In genomic region chr4:176149680-176150079, GRCh38 we compare ENCODE assay signal across 21 cellular contexts. TPM values are rescaled to one million over a fixed set of nuclear protein-coding genes. Genes with fewer than 3 reads are reported as not detected.
DNase-seq lines count a peak whose midpoint lies in the region; ATAC-seq and TF ChIP-seq lines count a peak whose summit lies in the region.
"Had no signal": no experiment of that assay in that cellular context is flagged by ENCODE, and none has a peak within 500 bp of the region (broad histone marks: within the 10 kb centered on the region; RNA-seq: fewer than 3 reads in every experiment).

No MANE protein-coding gene starts in this region.

- DNase-seq in DMS53 (lab: John Stamatoyannopoulos, UW) (peak; percentile 1), DMS53 treated with DMSO at 0.1 percent for 48 hours (lab: John Stamatoyannopoulos, UW; ENCODE audit: unreplicated experiment) (no peak), HFFc6 (peak; percentile 6), fibroblast of lung (ENCODE audit: low read depth in 2 of 2) (peak; percentile 12 to 53), SW 1271 (lab: John Stamatoyannopoulos, UW) (no peak), left colon (no peak), stomach (no peak)
- DNase-seq: CD4-positive, alpha-beta T cell; NCI-H1417 treated with DMSO at 0.1 percent for 48 hours; NCI-H187 treated with DMSO at 0.1 percent for 48 hours; NCI-H226; PC-9; SIG-M5 had no signal

- H3K4me3 ChIP-seq in fibroblast of lung (replicated peaks in 1 of 4; ENCODE audit: control extremely low read depth in 1 of 4, insufficient read depth in 1 of 4, low read depth in 3 of 4, low read length in 4 of 4) (no peak overlapping the region), stomach (no peak overlapping the region)
- H3K4me3 ChIP-seq: HAP-1, K562, PC-9 had no signal

- H3K36me3 Mint-ChIP-seq in HFFc6 (ENCODE audit: low read depth) = no peaks in the 10 kb centered on the region

- no peaks in the 10 kb centered on the region for H3K36me3 ChIP-seq in fibroblast of lung (ENCODE audit: control insufficient read depth, insufficient read depth, low read length)
- H3K36me3 ChIP-seq in stomach = no peaks in the 10 kb centered on the region
- H3K36me3 ChIP-seq: HAP-1 had no signal

- no peak for TF ChIP-seq EP300 in stomach (IDR thresholded peaks at IDR 0.05)

- TF ChIP-seq CTCF in HFFc6 (IDR thresholded peaks at IDR 0.05) (no peak), fibroblast of lung (conservative IDR thresholded peaks at IDR 0.05 in 1 of 2, IDR thresholded peaks at IDR 0.05 in 1 of 2; ENCODE audit: low read depth in 1 of 2, low read length in 2 of 2) (no peak), stomach (IDR thresholded peaks at IDR 0.05) (no peak)

- no peak overlapping the region for H2AFZ ChIP-seq in fibroblast of lung (ENCODE audit: low read length)
- H2AFZ ChIP-seq: PC-9 had no signal

- H3K27ac ChIP-seq in fibroblast of lung (ENCODE audit: insufficient read depth, low read length) = no peak overlapping the region
- H3K27ac ChIP-seq in stomach = no peak overlapping the region
- H3K27ac ChIP-seq: 22Rv1, PC-9, RWPE1 had no signal

- H3K9ac ChIP-seq in fibroblast of lung (ENCODE audit: insufficient read depth, low read length) = no peak overlapping the region

- ATAC-seq in HG03354 (IDR thresholded peaks at IDR 0.05; ENCODE audit: poor library complexity, severe bottlenecking, unreplicated experiment) = no peak
- no peak for ATAC-seq in left colon
- ATAC-seq: K562 had no signal

- no peaks in the 10 kb centered on the region for H3K27me3 ChIP-seq in fibroblast of lung (ENCODE audit: control insufficient read depth, insufficient read depth, low read length)
- no peaks in the 10 kb centered on the region for H3K27me3 ChIP-seq in stomach

- H3K9me3 ChIP-seq in fibroblast of lung (ENCODE audit: control insufficient read depth, insufficient read depth, low read depth, low read length) = no peaks in the 10 kb centered on the region
- no peaks in the 10 kb centered on the region for H3K9me3 ChIP-seq in stomach
- H3K9me3 ChIP-seq: Caco-2, HAP-1 had no signal

- no peaks in the 10 kb centered on the region for H4K20me1 ChIP-seq in fibroblast of lung (ENCODE audit: control insufficient read depth, extremely low read depth, insufficient read depth, low read length)

- 64 to 74% (median 72%) methylated on average over 2 of the region's 2 CpGs for WGBS in stomach, 5 donors

- H3K27ac Mint-ChIP-seq in HFFc6 = peak overlapping the region; percentile 12; the same call in 1 of the 2 replicates
- H3K27ac Mint-ChIP-seq: CD4-positive, alpha-beta T cell; T-helper 1 cell treated with Interleukin-12 subunit alpha and Interleukin-12 subunit beta and Interleukin-4 antibody, amounts not matched to agents 30 μg/mL and 1 μg/mL, for 36 hours had no signal

- intact Hi-C loops in left colon (cut with DNase I, micrococcal nuclease) = loop anchor here in 1 of 2 donors (10.0 kb wide), 1 partner anchor 185 kb away; no protein-coding TSS in a partner anchor
- intact Hi-C loops in stomach (cut with DNase I; ENCODE audit: low total_unique reads) = loop anchor here (5.0 kb wide), 1 partner anchor 193 kb away; no protein-coding TSS in a partner anchor

- no peaks in the 10 kb centered on the region for H3K27me3 Mint-ChIP-seq in HFFc6 (ENCODE audit: insufficient read depth)
- H3K27me3 Mint-ChIP-seq: CD4-positive, alpha-beta T cell had no signal

- TF ChIP-seq POLR2A in stomach (IDR thresholded peaks at IDR 0.05) = no peak

- no peaks in the 10 kb centered on the region for H3K9me3 Mint-ChIP-seq in HFFc6
- H3K9me3 Mint-ChIP-seq: CD4-positive, alpha-beta T cell; T-helper 1 cell treated with Interleukin-12 subunit alpha and Interleukin-12 subunit beta and Interleukin-4 antibody, amounts not matched to agents 30 μg/mL and 1 μg/mL, for 36 hours had no signal

- no peaks in the 10 kb centered on the region for H3K79me2 ChIP-seq in fibroblast of lung (ENCODE audit: control insufficient read depth, insufficient read depth, low read length)

- no peak overlapping the region for H3K4me3 Mint-ChIP-seq in HFFc6
- H3K4me3 Mint-ChIP-seq: CD4-positive, alpha-beta T cell; T-helper 1 cell treated with Interleukin-12 subunit alpha and Interleukin-12 subunit beta and Interleukin-4 antibody, amounts not matched to agents 30 μg/mL and 1 μg/mL, for 36 hours had no signal

- H3K4me1 ChIP-seq in fibroblast of lung (ENCODE audit: control insufficient read depth, extremely low read depth, insufficient read depth, low read length) (no peaks in the 10 kb centered on the region), stomach (peaks cover 0 to 9% (median 0%) of the 10 kb centered on the region in 4 donors)
- H3K4me1 ChIP-seq: Caco-2, HAP-1 had no signal

- no peak overlapping the region for H3K4me2 ChIP-seq in fibroblast of lung (ENCODE audit: extremely low read depth, insufficient read depth, low read length)
- H3K4me2 ChIP-seq: PC-9 had no signal

- H3K4me1 Mint-ChIP-seq in HFFc6 (ENCODE audit: low read depth) = peaks cover 17% of the 10 kb centered on the region

RNA-seq across cellular contexts. Expression of gene SPATA4, which starts 45.7 kb away (rescaled TPM):
- under 1 TPM in 4 of 6 experiments, not detected in 2; 0.14 to 0.38 (median 0.20) TPM for total RNA-seq in HFFc6 (2021; fragmentation: NEBNext Ultra II Directional; extraction: Animal tissue kit (Norgen Biotek cat#: 25700))
- total RNA-seq in fibroblast of lung (0.26 and 0.66 TPM in 2 replicates), left colon (not detected), stomach (not detected)
- polyA plus RNA-seq in fibroblast of lung (0.09 and 0.14 TPM in 2 replicates), stomach (under 1 TPM in 1 of 3 donors, not detected in 2; 0.13 TPM)
- 0.25 TPM in 1 of 2 replicates, not detected in the other for polyA plus RNA-seq in fibroblast of lung (2012)
- 0.82 TPM in 1 of 2 replicates, not detected in the other for polyA minus RNA-seq in fibroblast of lung (ENCODE audit: low replicate concordance)
- total RNA-seq: Caco-2; CD4-positive, alpha-beta T cell; G401; K562 had no signal
- polyA plus RNA-seq: K562 had no signal

Comparison
In these comparisons a context has a peak if more than half of its experiments do, and no peak if none do; other contexts are left out.
1. DNase-seq: peak in DMS53 (single experiment), HFFc6 (single experiment) and fibroblast of lung (2 of 2); none in DMS53 treated with DMSO at 0.1 percent for 48 hours (single experiment), SW 1271 (0 of 2), left colon (0 of 2) and stomach (single experiment).